In the genomic region with DNA sequence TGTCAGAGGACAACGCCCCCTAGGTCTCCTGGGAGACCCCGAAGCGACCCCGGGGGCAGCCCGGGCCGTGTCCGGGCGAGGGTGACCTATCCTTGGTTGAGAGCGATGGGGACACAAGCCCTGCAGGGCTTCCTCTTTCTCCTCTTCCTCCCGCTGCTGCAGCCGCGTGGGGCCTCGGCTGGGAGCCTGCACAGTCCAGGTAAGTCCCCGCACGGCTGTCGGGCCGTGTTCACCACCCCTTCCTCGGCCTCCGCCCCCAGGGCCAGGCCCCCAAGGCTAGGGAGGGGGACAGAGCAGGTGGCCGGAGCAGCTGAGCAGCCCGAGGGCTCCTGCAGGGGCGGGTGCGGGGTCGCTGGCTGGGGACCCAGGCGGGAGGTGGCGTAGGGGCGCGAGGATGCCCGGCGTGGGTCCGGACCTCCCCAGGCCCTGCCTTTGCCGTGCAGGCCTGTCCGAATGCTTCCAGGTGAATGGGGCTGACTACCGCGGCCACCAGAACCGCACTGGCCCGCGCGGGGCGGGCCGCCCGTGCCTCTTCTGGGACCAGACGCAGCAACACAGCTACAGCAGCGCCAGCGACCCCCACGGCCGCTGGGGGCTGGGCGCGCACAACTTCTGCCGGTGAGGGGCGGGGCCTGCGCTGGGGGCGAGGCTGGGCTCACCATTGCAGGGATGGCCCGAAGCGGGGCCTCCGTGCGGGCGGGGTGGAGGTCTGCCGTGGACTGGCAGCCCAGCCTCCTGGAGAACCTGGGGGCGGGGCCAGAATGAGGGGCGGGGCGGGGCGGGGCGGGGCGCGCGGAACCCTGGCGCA, we compare ENCODE assay signal across 9 cellular contexts. TPM values are rescaled to one million over a fixed set of nuclear protein-coding genes. Genes with fewer than 3 reads are reported as not detected.
DNase-seq lines count a peak whose midpoint lies in the region; ATAC-seq and TF ChIP-seq lines count a peak whose summit lies in the region.
"Had no signal": no experiment of that assay in that cellular context is flagged by ENCODE, and none has a peak within 500 bp of the region (broad histone marks: within the 10 kb centered on the region; RNA-seq: fewer than 3 reads in every experiment).

No MANE protein-coding gene starts in this region.

- no peaks in the 10 kb centered on the region for H3K9me3 Mint-ChIP-seq in WTC11
- H3K9me3 Mint-ChIP-seq in osteocyte (ENCODE audit: unreplicated experiment) = no peaks in the 10 kb centered on the region

- DNase-seq in AG08396 (ENCODE audit: low spot score) (peak; percentile 62), NCI-H446 (lab: John Stamatoyannopoulos, UW) (peak; percentile 60 to 87), WTC11 (ENCODE audit: low spot score) (peak; percentile 98), osteocyte (ENCODE audit: extremely low spot score, unreplicated experiment) (peak; percentile 83)
- peak; percentile 59 for DNase-seq in effector CD8-positive, alpha-beta T cell (lab: John Stamatoyannopoulos, UW)

- H3K4me1 Mint-ChIP-seq in WTC11 (peaks cover 15% of the 10 kb centered on the region), osteocyte (ENCODE audit: unreplicated experiment) (peaks cover 13% of the 10 kb centered on the region)

- H3K27me3 Mint-ChIP-seq in WTC11 (ENCODE audit: low read depth) = peaks cover 38% of the 10 kb centered on the region
- H3K27me3 Mint-ChIP-seq in osteocyte (ENCODE audit: unreplicated experiment) = peaks cover 17% of the 10 kb centered on the region

- H3K36me3 Mint-ChIP-seq in WTC11 (no peaks in the 10 kb centered on the region), osteocyte (ENCODE audit: unreplicated experiment) (no peaks in the 10 kb centered on the region)

- ATAC-seq in GM18511 (IDR thresholded peaks at IDR 0.05; ENCODE audit: unreplicated experiment) = peak; percentile 26
- ATAC-seq in WTC11 = peak; percentile 56
- ATAC-seq in GM21447 (IDR thresholded peaks at IDR 0.05; ENCODE audit: unreplicated experiment) = no peak
- ATAC-seq in GM18868 (IDR thresholded peaks at IDR 0.05; ENCODE audit: unreplicated experiment) = no peak

- H3K27ac Mint-ChIP-seq in WTC11 (no peak overlapping the region), osteocyte (ENCODE audit: unreplicated experiment) (no peak overlapping the region)

- POLR2A ChIA-PET in WTC11 (lab: Charles Lee) = interaction anchor here (0.9 to 1.2 kb wide), 6 partner anchors 9 to 60 kb away, joined by 3 to 6 read pairs (median 4); a partner anchor contains a TSS

- no peak for TF ChIP-seq CTCF in WTC11 (IDR thresholded peaks at IDR 0.05)
- TF ChIP-seq CTCF in osteocyte (IDR thresholded peaks at IDR 0.05) = no peak

- CTCF ChIA-PET in WTC11 (lab: Charles Lee) = interaction anchor here (0.6 to 5.4 kb wide), 40 partner anchors 8 to 635 kb away, joined by 3 to 43 read pairs (median 4); a partner anchor contains a TSS

- H3K4me3 Mint-ChIP-seq in WTC11 (peak overlapping the region; percentile 89), osteocyte (ENCODE audit: unreplicated experiment) (peak overlapping the region; percentile 70)

TF ChIP-seq in WTC11, 78 proteins besides CTCF, POLR2A, EP300 and RAD21 (continues in another document):
- TF ChIP-seq ZNF121 (CRISPR knock-in tag; IDR thresholded peaks at IDR 0.05) = no peak
- TF ChIP-seq NFE2L1 (CRISPR knock-in tag; IDR thresholded peaks at IDR 0.05) = no peak
- peak; percentile 47 for TF ChIP-seq FOXP1 (CRISPR knock-in tag; IDR thresholded peaks at IDR 0.05; ENCODE audit: borderline replicate concordance)
- no peak for TF ChIP-seq ESRRA (CRISPR knock-in tag; IDR thresholded peaks at IDR 0.05; ENCODE audit: borderline replicate concordance)
- TF ChIP-seq, protein P1, sequence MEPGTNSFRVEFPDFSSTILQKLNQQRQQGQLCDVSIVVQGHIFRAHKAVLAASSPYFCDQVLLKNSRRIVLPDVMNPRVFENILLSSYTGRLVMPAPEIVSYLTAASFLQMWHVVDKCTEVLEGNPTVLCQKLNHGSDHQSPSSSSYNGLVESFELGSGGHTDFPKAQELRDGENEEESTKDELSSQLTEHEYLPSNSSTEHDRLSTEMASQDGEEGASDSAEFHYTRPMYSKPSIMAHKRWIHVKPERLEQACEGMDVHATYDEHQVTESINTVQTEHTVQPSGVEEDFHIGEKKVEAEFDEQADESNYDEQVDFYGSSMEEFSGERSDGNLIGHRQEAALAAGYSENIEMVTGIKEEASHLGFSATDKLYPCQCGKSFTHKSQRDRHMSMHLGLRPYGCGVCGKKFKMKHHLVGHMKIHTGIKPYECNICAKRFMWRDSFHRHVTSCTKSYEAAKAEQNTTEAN (CRISPR knock-in tag; IDR thresholded peaks at IDR 0.05) = no peak
- TF ChIP-seq, protein P2, sequence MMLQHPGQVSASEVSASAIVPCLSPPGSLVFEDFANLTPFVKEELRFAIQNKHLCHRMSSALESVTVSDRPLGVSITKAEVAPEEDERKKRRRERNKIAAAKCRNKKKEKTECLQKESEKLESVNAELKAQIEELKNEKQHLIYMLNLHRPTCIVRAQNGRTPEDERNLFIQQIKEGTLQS (CRISPR knock-in tag; conservative IDR thresholded peaks at IDR 0.05) = no peak
- TF ChIP-seq GRHL2 (CRISPR knock-in tag; IDR thresholded peaks at IDR 0.05; ENCODE audit: insufficient replicate concordance, severe bottlenecking) = no peak
- no peak for TF ChIP-seq ZNF317 (CRISPR knock-in tag; IDR thresholded peaks at IDR 0.05; ENCODE audit: borderline replicate concordance, low read depth)
- TF ChIP-seq, protein P3, sequence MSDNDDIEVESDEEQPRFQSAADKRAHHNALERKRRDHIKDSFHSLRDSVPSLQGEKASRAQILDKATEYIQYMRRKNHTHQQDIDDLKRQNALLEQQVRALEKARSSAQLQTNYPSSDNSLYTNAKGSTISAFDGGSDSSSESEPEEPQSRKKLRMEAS (CRISPR knock-in tag; IDR thresholded peaks at IDR 0.05) = peak; percentile 65
- TF ChIP-seq, protein P4, sequence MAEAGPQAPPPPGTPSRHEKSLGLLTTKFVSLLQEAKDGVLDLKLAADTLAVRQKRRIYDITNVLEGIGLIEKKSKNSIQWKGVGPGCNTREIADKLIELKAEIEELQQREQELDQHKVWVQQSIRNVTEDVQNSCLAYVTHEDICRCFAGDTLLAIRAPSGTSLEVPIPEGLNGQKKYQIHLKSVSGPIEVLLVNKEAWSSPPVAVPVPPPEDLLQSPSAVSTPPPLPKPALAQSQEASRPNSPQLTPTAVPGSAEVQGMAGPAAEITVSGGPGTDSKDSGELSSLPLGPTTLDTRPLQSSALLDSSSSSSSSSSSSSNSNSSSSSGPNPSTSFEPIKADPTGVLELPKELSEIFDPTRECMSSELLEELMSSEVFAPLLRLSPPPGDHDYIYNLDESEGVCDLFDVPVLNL (CRISPR knock-in tag; IDR thresholded peaks at IDR 0.05; ENCODE audit: borderline replicate concordance, low read depth) = peak; percentile 37; the same call in 1 of the 2 replicates
- TF ChIP-seq, protein P5, sequence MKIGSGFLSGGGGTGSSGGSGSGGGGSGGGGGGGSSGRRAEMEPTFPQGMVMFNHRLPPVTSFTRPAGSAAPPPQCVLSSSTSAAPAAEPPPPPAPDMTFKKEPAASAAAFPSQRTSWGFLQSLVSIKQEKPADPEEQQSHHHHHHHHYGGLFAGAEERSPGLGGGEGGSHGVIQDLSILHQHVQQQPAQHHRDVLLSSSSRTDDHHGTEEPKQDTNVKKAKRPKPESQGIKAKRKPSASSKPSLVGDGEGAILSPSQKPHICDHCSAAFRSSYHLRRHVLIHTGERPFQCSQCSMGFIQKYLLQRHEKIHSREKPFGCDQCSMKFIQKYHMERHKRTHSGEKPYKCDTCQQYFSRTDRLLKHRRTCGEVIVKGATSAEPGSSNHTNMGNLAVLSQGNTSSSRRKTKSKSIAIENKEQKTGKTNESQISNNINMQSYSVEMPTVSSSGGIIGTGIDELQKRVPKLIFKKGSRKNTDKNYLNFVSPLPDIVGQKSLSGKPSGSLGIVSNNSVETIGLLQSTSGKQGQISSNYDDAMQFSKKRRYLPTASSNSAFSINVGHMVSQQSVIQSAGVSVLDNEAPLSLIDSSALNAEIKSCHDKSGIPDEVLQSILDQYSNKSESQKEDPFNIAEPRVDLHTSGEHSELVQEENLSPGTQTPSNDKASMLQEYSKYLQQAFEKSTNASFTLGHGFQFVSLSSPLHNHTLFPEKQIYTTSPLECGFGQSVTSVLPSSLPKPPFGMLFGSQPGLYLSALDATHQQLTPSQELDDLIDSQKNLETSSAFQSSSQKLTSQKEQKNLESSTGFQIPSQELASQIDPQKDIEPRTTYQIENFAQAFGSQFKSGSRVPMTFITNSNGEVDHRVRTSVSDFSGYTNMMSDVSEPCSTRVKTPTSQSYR (CRISPR knock-in tag; IDR thresholded peaks at IDR 0.05) = peak; percentile 72; the same call in 1 of the 2 replicates
- no peak for TF ChIP-seq NR3C1 (CRISPR knock-in tag; conservative IDR thresholded peaks at IDR 0.05; ENCODE audit: low read depth)
- TF ChIP-seq, protein P6, sequence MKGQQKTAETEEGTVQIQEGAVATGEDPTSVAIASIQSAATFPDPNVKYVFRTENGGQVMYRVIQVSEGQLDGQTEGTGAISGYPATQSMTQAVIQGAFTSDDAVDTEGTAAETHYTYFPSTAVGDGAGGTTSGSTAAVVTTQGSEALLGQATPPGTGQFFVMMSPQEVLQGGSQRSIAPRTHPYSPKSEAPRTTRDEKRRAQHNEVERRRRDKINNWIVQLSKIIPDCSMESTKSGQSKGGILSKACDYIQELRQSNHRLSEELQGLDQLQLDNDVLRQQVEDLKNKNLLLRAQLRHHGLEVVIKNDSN (CRISPR knock-in tag; IDR thresholded peaks at IDR 0.05) = peak; percentile 23; the same call in 1 of the 2 replicates
- TF ChIP-seq NR1H2 (CRISPR knock-in tag; IDR thresholded peaks at IDR 0.05) = no peak
- no peak for TF ChIP-seq TEAD4 (CRISPR knock-in tag; IDR thresholded peaks at IDR 0.05)
- TF ChIP-seq CREB1 (CRISPR knock-in tag; IDR thresholded peaks at IDR 0.05) = 0 out of 2 replicates have a peak, but pooled peaks have one; percentile 20
- TF ChIP-seq NR2C2 (CRISPR knock-in tag; IDR thresholded peaks at IDR 0.05) = no peak
- 0 out of 2 replicates have a peak, but pooled peaks have one; percentile 30 for TF ChIP-seq KAT7 (CRISPR knock-in tag; IDR thresholded peaks at IDR 0.05; ENCODE audit: borderline replicate concordance)
- TF ChIP-seq GABPB1 (CRISPR knock-in tag; IDR thresholded peaks at IDR 0.05) = no peak

RNA-seq across cellular contexts. Expression of a gene that starts 0.5 kb away (rescaled TPM):
- 7.5 to 8.6 TPM (median 8.5 TPM) in 3 replicates for total RNA-seq in WTC11 (2021)
- total RNA-seq in osteocyte = not detected in 2 replicates
- total RNA-seq: glomerular endothelial cell had no signal

RNA-seq across cellular contexts. Expression of a gene that starts 4.5 kb away (rescaled TPM):
- total RNA-seq in WTC11 (2021) (21.1 to 32.4 TPM (median 21.5 TPM) in 3 replicates), osteocyte (8.4 and 11.9 TPM in 2 replicates)

RNA-seq across cellular contexts. Expression of a gene that starts 15.6 kb away (rescaled TPM):
- 102 to 120 TPM (median 113 TPM) in 3 replicates for total RNA-seq in WTC11 (2021)
- 10.4 and 14.0 TPM in 2 replicates for total RNA-seq in osteocyte

RNA-seq across cellular contexts. Expression of a gene that starts 48.1 kb away (rescaled TPM):
- 0.87 to 1.1 TPM (median 0.92 TPM) in 3 replicates for total RNA-seq in WTC11 (2021)
- total RNA-seq in osteocyte = not detected in 2 replicates
- total RNA-seq: glomerular endothelial cell had no signal

RNA-seq across cellular contexts. Expression of a gene that starts 52.9 kb away (rescaled TPM):
- total RNA-seq in WTC11 (2021) (27.2 to 34.2 TPM (median 32.6 TPM) in 3 replicates), osteocyte (38.9 and 46.4 TPM in 2 replicates)

Comparison
In these comparisons a context has a peak if more than half of its experiments do, and no peak if none do; other contexts are left out.
1. ATAC-seq: peak in GM18511 (single experiment) and WTC11 (single experiment); none in GM21447 (single experiment) and GM18868 (single experiment).
2. Peak in every context shown above with its lines, with median percentiles within 50 percentile points of each other: DNase-seq.